Comparison of ENCODE assay signal across 22 cellular contexts in genomic region chr13:66624302-66624701, GRCh38.
"Had no signal": no experiment of that assay in that cellular context is flagged by ENCODE, and none has a peak within 500 bp of the region (broad histone marks: within the 10 kb centered on the region; RNA-seq: fewer than 3 reads in every experiment).

No MANE protein-coding gene starts in this region.

- H3K9me3 ChIP-seq: adrenal gland, esophagus squamous epithelium, tibial nerve, uterus had no signal

- H3K4me3 ChIP-seq: adrenal gland, esophagus squamous epithelium, tibial nerve, uterus had no signal

- H3K27ac ChIP-seq: adrenal gland, esophagus squamous epithelium, tibial nerve, uterus had no signal

- H3K4me1 ChIP-seq: adrenal gland, esophagus squamous epithelium, tibial nerve, uterus had no signal

- DNase-seq: activated CD4-positive, alpha-beta memory T cell treated with anti-CD3 and anti-CD28 coated beads for 36 hours; activated CD4-positive, alpha-beta T cell treated with anti-CD3 and anti-CD28 coated beads for 4 hours; activated gamma-delta T cell treated with Interleukin-2 at 50 U/mL for 16 hours; activated T-cell treated with anti-CD3 and anti-CD28 coated beads for 4 hours; adrenal gland; effector memory CD4-positive, alpha-beta T cell; esophagus squamous epithelium; hypothalamus; islet precursor cell; mammary epithelial cell; occipital lobe; small intestine; stimulated activated CD4-positive, alpha-beta T cell treated with anti-CD3 and anti-CD28 coated beads, Interleukin-15, amount 100 ng/mL, for 24 hours; stimulated activated CD4-positive, alpha-beta T cell treated with anti-CD3 and anti-CD28 coated beads, Interleukin-2, amount 100 ng/mL, for 48 hours; T-helper 2 cell; uterus had no signal

- H3K36me3 ChIP-seq: adrenal gland, esophagus squamous epithelium, tibial nerve, uterus had no signal

- H3K27me3 ChIP-seq: adrenal gland, esophagus squamous epithelium, tibial nerve, uterus had no signal

- ATAC-seq: activated naive CD4-positive, alpha-beta T cell treated with anti-CD3 and anti-CD28 coated beads, Interleukin-2, amount 50 U/mL, for 72 hours; left lobe of liver; WTC11 had no signal

- FAIRE-seq: endothelial cell of umbilical vein, small intestine, TTC549 had no signal
